In the genomic region with DNA sequence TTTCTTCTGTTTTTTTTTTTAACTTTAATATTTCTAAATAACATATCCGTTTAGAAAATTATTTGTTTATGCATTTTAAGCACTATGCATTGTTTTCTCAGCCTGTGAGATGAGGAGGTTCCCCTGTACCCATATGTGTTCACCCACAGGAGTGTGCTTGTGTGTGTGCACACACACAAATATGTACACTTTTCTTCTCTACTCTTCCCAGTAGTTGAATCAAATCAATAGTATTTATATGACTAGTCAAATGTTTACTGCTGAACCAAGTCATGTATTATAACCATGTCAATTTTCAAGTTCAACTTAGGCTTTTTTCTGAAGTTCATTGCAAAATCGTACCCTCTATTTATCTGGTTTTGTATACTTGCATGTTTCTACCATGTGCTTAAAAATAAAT, we compare ENCODE assay signal across 16 cellular contexts.
"Had no signal": no experiment of that assay in that cellular context is flagged by ENCODE, and none has a peak within 500 bp of the region (broad histone marks: within the 10 kb centered on the region; RNA-seq: fewer than 3 reads in every experiment).

No MANE protein-coding gene starts in this region.

- H3K9me3 ChIP-seq: adrenal gland, sigmoid colon, upper lobe of left lung had no signal

- H3K27ac ChIP-seq: adrenal gland, coronary artery, foreskin keratinocyte, sigmoid colon, upper lobe of left lung had no signal

- H3K27ac Mint-ChIP-seq: activated CD8-positive, alpha-beta T cell treated with anti-CD3 and anti-CD28 coated beads for 36 hours; nephron; stimulated activated naive CD8-positive, alpha-beta T cell treated with anti-CD3 and anti-CD28 coated beads, Interleukin-15, Interleukin-2, amounts not matched to agents 100 ng/mL and 50 ng/mL, for 24 hours had no signal

- H3K27me3 Mint-ChIP-seq: activated CD8-positive, alpha-beta T cell treated with anti-CD3 and anti-CD28 coated beads for 36 hours; stimulated activated naive CD8-positive, alpha-beta T cell treated with anti-CD3 and anti-CD28 coated beads, Interleukin-15, Interleukin-2, amounts not matched to agents 100 ng/mL and 50 ng/mL, for 24 hours had no signal

- DNase-seq: activated CD4-positive, CD25-positive, alpha-beta regulatory T cell treated with anti-CD3 and anti-CD28 coated beads, Interleukin-2, amount 50 U/mL, for 72 hours; activated CD8-positive, alpha-beta T cell treated with anti-CD3 and anti-CD28 coated beads for 36 hours; activated naive CD4-positive, alpha-beta T cell treated with anti-CD3 and anti-CD28 coated beads, Interleukin-2, amount 50 U/mL, for 16 hours; adrenal gland; caudate nucleus; effector CD4-positive, alpha-beta T cell; foreskin keratinocyte; head of caudate nucleus; sigmoid colon; stimulated activated CD4-positive, alpha-beta T cell treated with anti-CD3 and anti-CD28 coated beads, Interleukin-12 subunit alpha, Interleukin-12 subunit beta, amount 100 ng/mL, for 4 hours; upper lobe of left lung had no signal

- H3K4me3 ChIP-seq: adrenal gland, coronary artery, sigmoid colon, upper lobe of left lung had no signal

- H3K27me3 ChIP-seq: adrenal gland, foreskin keratinocyte, sigmoid colon, upper lobe of left lung had no signal

- H3K36me3 ChIP-seq: adrenal gland, sigmoid colon, upper lobe of left lung had no signal

- ATAC-seq: activated CD8-positive, alpha-beta T cell treated with anti-CD3 and anti-CD28 coated beads for 36 hours; foreskin keratinocyte had no signal

- FAIRE-seq: endothelial cell of umbilical vein, islet of Langerhans had no signal

- H3K4me1 ChIP-seq: adrenal gland, upper lobe of left lung had no signal

- H3K4me3 Mint-ChIP-seq: activated CD8-positive, alpha-beta T cell treated with anti-CD3 and anti-CD28 coated beads for 36 hours; nephron; stimulated activated naive CD8-positive, alpha-beta T cell treated with anti-CD3 and anti-CD28 coated beads, Interleukin-15, Interleukin-2, amounts not matched to agents 100 ng/mL and 50 ng/mL, for 24 hours had no signal

- H3K9me3 Mint-ChIP-seq: activated CD8-positive, alpha-beta T cell treated with anti-CD3 and anti-CD28 coated beads for 36 hours; nephron; stimulated activated naive CD8-positive, alpha-beta T cell treated with anti-CD3 and anti-CD28 coated beads, Interleukin-15, Interleukin-2, amounts not matched to agents 100 ng/mL and 50 ng/mL, for 24 hours had no signal
